In the genomic region with DNA sequence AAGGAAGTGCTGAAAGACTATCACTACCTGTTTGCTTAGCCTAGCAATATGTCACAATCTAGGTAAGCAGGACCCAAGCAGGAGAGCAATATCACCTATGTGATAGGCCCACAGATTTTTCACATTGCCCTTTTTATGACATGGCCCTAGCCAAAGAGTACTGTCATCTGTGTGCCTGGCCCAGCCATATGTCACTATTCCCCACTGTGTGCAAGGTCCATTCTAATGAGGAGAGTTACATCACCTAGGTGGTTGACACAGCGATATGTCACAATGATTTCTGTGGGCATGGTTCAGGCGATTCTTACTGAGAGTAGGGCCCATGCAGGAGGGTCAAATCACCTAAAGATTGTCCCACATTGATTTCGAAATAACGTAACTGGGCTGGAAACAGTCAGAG, we compare ENCODE assay signal across 18 cellular contexts.
DNase-seq lines count a peak whose midpoint lies in the region; ATAC-seq, FAIRE-seq and TF ChIP-seq lines count a peak whose summit lies in the region.
"Had no signal": no experiment of that assay in that cellular context is flagged by ENCODE, and none has a peak within 500 bp of the region (broad histone marks: within the 10 kb centered on the region; RNA-seq: fewer than 3 reads in every experiment).

No MANE protein-coding gene starts in this region.

- no peaks in the 10 kb centered on the region for H4K20me1 ChIP-seq in HepG2 (ENCODE audit: insufficient read depth, low read length)

- no peak overlapping the region for H3K27ac ChIP-seq in HepG2 (ENCODE audit: extremely low read length, insufficient read depth, low read length)
- H3K27ac ChIP-seq: GM23248 had no signal

- H2AFZ ChIP-seq in HepG2 (ENCODE audit: low read length): no peak overlapping the region
- H2AFZ ChIP-seq: GM23248 had no signal

- intact Hi-C loops in HepG2 (cut with micrococcal nuclease; ENCODE audit: unreplicated experiment): loop anchor here (10.0 kb wide), 1 partner anchor 534 kb away; no protein-coding TSS in a partner anchor

- TF ChIP-seq EP300 in HepG2 (IDR thresholded peaks at IDR 0.05; ENCODE audit: low read depth in 2 of 2, low read length in 2 of 2) (no peak), HepG2 (CRISPR knock-in tag; IDR thresholded peaks at IDR 0.05; ENCODE audit: borderline replicate concordance) (no peak)

- CTCF ChIA-PET in HepG2 (lab: Yijun Ruan, JAX; ENCODE audit: low intra/inter-chr PET ratio, low total read pairs): no interaction called here

- FAIRE-seq in HepG2 (lab: Jason Lieb, UNC): no peak
- FAIRE-seq: G401.6, GM12892, H1 had no signal

- 0% methylated on average over 1 of the region's 4 CpGs for whole genome bisulfite sequencing in HepG2 (ENCODE audit: low lambda C conversion rate)

- no TSS peak for BruUV-seq in HepG2 (replicated peaks; lab: Mats Ljungman, UMichigan)

- H3K4me2 ChIP-seq in HepG2 (ENCODE audit: low read depth, low read length): no peak overlapping the region

- H3K4me1 ChIP-seq in HepG2 (ENCODE audit: insufficient read depth, low read length): no peaks in the 10 kb centered on the region

- H3K36me3 ChIP-seq in HepG2 (replicated peaks in 1 of 2; ENCODE audit: control insufficient read depth in 1 of 2, insufficient read depth in 2 of 2, low read length in 2 of 2): no peaks in the 10 kb centered on the region

- POLR2A ChIA-PET in HepG2 (lab: Yijun Ruan, JAX): no interaction called here

- H3K4me3 ChIP-seq in HepG2 (replicated peaks in 1 of 3; ENCODE audit: insufficient read depth in 1 of 3, low read depth in 2 of 3, low read length in 3 of 3): no peak overlapping the region
- H3K4me3 ChIP-seq: GM23248 had no signal

- peak; percentile 0 for DNase-seq in SKM-1 (lab: John Stamatoyannopoulos, UW; ENCODE audit: unreplicated experiment)
- peak; percentile 52 for DNase-seq in cerebellar cortex (ENCODE audit: low spot score)
- no peak for DNase-seq in HepG2 (ENCODE audit: low spot score)
- DNase-seq in ecto neural progenitor cell (ENCODE audit: low spot score): no peak
- no peak for DNase-seq in hepatic stellate cell (ENCODE audit: low spot score)
- DNase-seq: Calu3; CD4-positive, alpha-beta memory T cell; COR-L47; DMS53; DMS79 treated with DMSO at 0.1 percent for 48 hours; GM23248; H7; HCEC 1CT had no signal

- no peaks in the 10 kb centered on the region for H3K79me2 ChIP-seq in HepG2 (ENCODE audit: insufficient read depth, low read length)

- no peak for TF ChIP-seq CTCF in HepG2 (CRISPR knock-in tag; IDR thresholded peaks at IDR 0.05)

- H3K27me3 ChIP-seq in HepG2 (ENCODE audit: control insufficient read depth in 1 of 2, insufficient read depth in 2 of 2, low read length in 2 of 2): no peaks in the 10 kb centered on the region

- in situ Hi-C loops in HepG2 (cut with HindIII; ENCODE audit: extremely low pct_ligation_motif_present, low pct_unique_long_range_greater_than_20kb): no loop called here

- no peak overlapping the region for H3K9ac ChIP-seq in HepG2 (ENCODE audit: insufficient read depth, low read depth, low read length)
- H3K9ac ChIP-seq: GM23248 had no signal

- TF ChIP-seq POLR2A in HepG2 (IDR thresholded peaks at IDR 0.05; ENCODE audit: insufficient read depth in 1 of 2, low read depth in 2 of 2, low read length in 2 of 2): no peak

- no peak for ATAC-seq in HepG2
- ATAC-seq in GM21717 (IDR thresholded peaks at IDR 0.05; ENCODE audit: unreplicated experiment): no peak
- no peak for ATAC-seq in HG03135 (IDR thresholded peaks at IDR 0.05; ENCODE audit: unreplicated experiment)

- H3K9me3 ChIP-seq in HepG2 (ENCODE audit: low read length): no peaks in the 10 kb centered on the region

- no peak for TF ChIP-seq RAD21 in HepG2 (CRISPR knock-in tag; IDR thresholded peaks at IDR 0.05)

TF ChIP-seq in HepG2, 621 proteins besides CTCF, POLR2A, EP300 and RAD21:
- no peak for TF ChIP-seq ZNF33B (CRISPR knock-in tag; IDR thresholded peaks at IDR 0.05)
- no peak for TF ChIP-seq RORA (CRISPR knock-in tag; IDR thresholded peaks at IDR 0.05)
- TF ChIP-seq CEBPB (IDR thresholded peaks at IDR 0.05; ENCODE audit: borderline replicate concordance, low read depth, low read length): 0 out of 2 replicates have a peak, but pooled peaks have one; percentile 29
- TF ChIP-seq ZNF672 (CRISPR knock-in tag; IDR thresholded peaks at IDR 0.05): no peak
- no peak for TF ChIP-seq TRIM22 (IDR thresholded peaks at IDR 0.05)
- TF ChIP-seq HOMEZ (CRISPR knock-in tag; IDR thresholded peaks at IDR 0.05; ENCODE audit: low read depth): no peak
- TF ChIP-seq ZBTB7B (CRISPR knock-in tag; IDR thresholded peaks at IDR 0.05): no peak
- TF ChIP-seq HNF1B (CRISPR knock-in tag; IDR thresholded peaks at IDR 0.05): no peak
- TF ChIP-seq, protein P1, sequence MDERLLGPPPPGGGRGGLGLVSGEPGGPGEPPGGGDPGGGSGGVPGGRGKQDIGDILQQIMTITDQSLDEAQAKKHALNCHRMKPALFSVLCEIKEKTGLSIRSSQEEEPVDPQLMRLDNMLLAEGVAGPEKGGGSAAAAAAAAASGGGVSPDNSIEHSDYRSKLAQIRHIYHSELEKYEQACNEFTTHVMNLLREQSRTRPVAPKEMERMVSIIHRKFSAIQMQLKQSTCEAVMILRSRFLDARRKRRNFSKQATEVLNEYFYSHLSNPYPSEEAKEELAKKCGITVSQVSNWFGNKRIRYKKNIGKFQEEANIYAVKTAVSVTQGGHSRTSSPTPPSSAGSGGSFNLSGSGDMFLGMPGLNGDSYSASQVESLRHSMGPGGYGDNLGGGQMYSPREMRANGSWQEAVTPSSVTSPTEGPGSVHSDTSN (CRISPR knock-in tag; IDR thresholded peaks at IDR 0.05): no peak

Comparison
In these comparisons a context has a peak if more than half of its experiments do, and no peak if none do; other contexts are left out.
1. DNase-seq: peak in SKM-1 (single experiment) and cerebellar cortex (single experiment); none in HepG2 (single experiment), ecto neural progenitor cell (single experiment) and hepatic stellate cell (single experiment).